In genomic region chr1:171226757-171227370, GRCh38 we compare ENCODE assay signal across 9 cellular contexts. TPM values are rescaled to one million over a fixed set of nuclear protein-coding genes. Genes with fewer than 3 reads are reported as not detected.
DNase-seq lines count a peak whose midpoint lies in the region; ATAC-seq and TF ChIP-seq lines count a peak whose summit lies in the region.
"Had no signal": no experiment of that assay in that cellular context is flagged by ENCODE, and none has a peak within 500 bp of the region (broad histone marks: within the 10 kb centered on the region; RNA-seq: fewer than 3 reads in every experiment).

No MANE protein-coding gene starts in this region.

- H3K27me3 ChIP-seq in OCI-LY3 (ENCODE audit: low read depth, low read length) (no peaks in the 10 kb centered on the region), mammary epithelial cell (ENCODE audit: insufficient read depth, low read length) (no peaks in the 10 kb centered on the region), upper lobe of right lung (no peaks in the 10 kb centered on the region)

- H3K9me3 Mint-ChIP-seq in stimulated activated naive CD8-positive, alpha-beta T cell treated with anti-CD3 and anti-CD28 coated beads, Interleukin-15, amount 100 ng/mL, for 72 hours: no peaks in the 10 kb centered on the region

- no TSS peak for BruUV-seq in mammary epithelial cell (replicated peaks; lab: Mats Ljungman, UMichigan)

- in situ Hi-C loops in mammary epithelial cell (cut with MboI; ENCODE audit: low sequenced_read_pairs in 2 of 2): no loop called here

- H3K4me1 ChIP-seq in OCI-LY3 (ENCODE audit: low read length) (peaks cover 24% of the 10 kb centered on the region), mammary epithelial cell (ENCODE audit: insufficient read depth, low read length) (peaks cover 20% of the 10 kb centered on the region), upper lobe of right lung (peaks cover 7% of the 10 kb centered on the region)

- intact Hi-C loops in mammary epithelial cell (cut with micrococcal nuclease): loop anchor here (1.0 to 5.0 kb wide), 6 partner anchors 53 to 1300 kb away; partner anchors contain the start of gene FMO4
- intact Hi-C loops in upper lobe of right lung (cut with DNase I): no loop called here

- CTCF ChIA-PET in mammary epithelial cell (lab: Charles Lee; ENCODE audit: low non-redundant PET): interaction anchor here (0.6 to 1.2 kb wide), 8 partner anchors 19 to 423 kb away, joined by 3 to 10 read pairs (median 4); partner anchors contain the start of gene FMO4

- peaks cover 4% of the 10 kb centered on the region; the same call in 1 of the 2 replicates for H3K79me2 ChIP-seq in OCI-LY3 (ENCODE audit: low read length)
- H3K79me2 ChIP-seq in mammary epithelial cell (ENCODE audit: insufficient read depth, low read length): no peaks in the 10 kb centered on the region

- H2AFZ ChIP-seq in OCI-LY3 (ENCODE audit: low read depth, low read length) (no peak overlapping the region), mammary epithelial cell (ENCODE audit: low read depth, low read length) (no peak overlapping the region)

- H3K27ac ChIP-seq in OCI-LY3 (ENCODE audit: low read length) (no peak overlapping the region), mammary epithelial cell (ENCODE audit: insufficient read depth, low read depth, low read length) (no peak overlapping the region), upper lobe of right lung (no peak overlapping the region)

- TF ChIP-seq CTCF in OCI-LY3 (IDR thresholded peaks at IDR 0.05; ENCODE audit: low read depth, low read length) (peak; percentile 93), mammary epithelial cell (conservative IDR thresholded peaks at IDR 0.05 in 1 of 2, IDR thresholded peaks at IDR 0.05 in 1 of 2; ENCODE audit: extremely low read depth in 1 of 2, insufficient read depth in 1 of 2, low read depth in 1 of 2, low read length in 2 of 2) (peak; percentile 53 to 86), upper lobe of right lung (IDR thresholded peaks at IDR 0.05) (peak; percentile 70)

- H3K27me3 Mint-ChIP-seq in stimulated activated naive CD8-positive, alpha-beta T cell treated with anti-CD3 and anti-CD28 coated beads, Interleukin-15, amount 100 ng/mL, for 72 hours: no peaks in the 10 kb centered on the region

- WGBS in mammary epithelial cell (ENCODE audit: low coverage, missing lambda C conversion rate): 55% methylated on average over 1 of the region's 1 CpG

- no peak overlapping the region for H3K27ac Mint-ChIP-seq in stimulated activated naive CD8-positive, alpha-beta T cell treated with anti-CD3 and anti-CD28 coated beads, Interleukin-15, amount 100 ng/mL, for 72 hours

- ATAC-seq in stimulated activated naive CD8-positive, alpha-beta T cell treated with anti-CD3 and anti-CD28 coated beads, Interleukin-15, amount 100 ng/mL, for 72 hours: peak; percentile 82
- no peak for ATAC-seq in stimulated activated naive CD8-positive, alpha-beta T cell treated with anti-CD3 and anti-CD28 coated beads, Interleukin-15, Interleukin-2, amounts not matched to agents 100 U/mL and 50 U/mL, for 24 hours
- ATAC-seq in upper lobe of right lung: peak; percentile 91

- no peaks in the 10 kb centered on the region for H3K9me3 ChIP-seq in OCI-LY3 (ENCODE audit: insufficient read depth, low read length)
- H3K9me3 ChIP-seq in mammary epithelial cell (replicated peaks; ENCODE audit: insufficient read depth, low read length): peaks cover 5% of the 10 kb centered on the region
- H3K9me3 ChIP-seq in upper lobe of right lung: no peaks in the 10 kb centered on the region

- H3K4me3 Mint-ChIP-seq in stimulated activated naive CD8-positive, alpha-beta T cell treated with anti-CD3 and anti-CD28 coated beads, Interleukin-15, amount 100 ng/mL, for 72 hours: no peak overlapping the region

- no peaks in the 10 kb centered on the region for H4K20me1 ChIP-seq in OCI-LY3 (ENCODE audit: insufficient read depth, low read length)
- no peaks in the 10 kb centered on the region for H4K20me1 ChIP-seq in mammary epithelial cell (ENCODE audit: insufficient read depth, low read length)

- DNase-seq in stimulated activated naive CD8-positive, alpha-beta T cell treated with anti-CD3 and anti-CD28 coated beads, Interleukin-15, amount 100 ng/mL, for 72 hours: peak in 1 of 2 donors; percentile 27
- no peak for DNase-seq in stimulated activated naive CD8-positive, alpha-beta T cell treated with anti-CD3 and anti-CD28 coated beads, Interleukin-15, Interleukin-2, amounts not matched to agents 100 U/mL and 50 U/mL, for 24 hours
- DNase-seq in H4 (ENCODE audit: low spot score) (peak; percentile 77), Kasumi-1 (lab: John Stamatoyannopoulos, UW) (peak; percentile 68 to 87), mammary epithelial cell (peak; percentile 55), kidney glomerular epithelial cell (lab: John Stamatoyannopoulos, UW) (peak; percentile 49), upper lobe of right lung (no peak)

- no peaks in the 10 kb centered on the region for H3K4me1 Mint-ChIP-seq in stimulated activated naive CD8-positive, alpha-beta T cell treated with anti-CD3 and anti-CD28 coated beads, Interleukin-15, amount 100 ng/mL, for 72 hours

- H3K4me3 ChIP-seq in OCI-LY3 (ENCODE audit: low read length) (no peak overlapping the region), mammary epithelial cell (replicated peaks in 1 of 3; ENCODE audit: insufficient read depth in 1 of 3, low read depth in 2 of 3, low read length in 3 of 3) (no peak overlapping the region), upper lobe of right lung (no peak overlapping the region)

- H3K36me3 ChIP-seq in OCI-LY3 (replicated peaks; ENCODE audit: low read depth, low read length) (peaks cover 21% of the 10 kb centered on the region), mammary epithelial cell (ENCODE audit: insufficient read depth, low read length) (no peaks in the 10 kb centered on the region), upper lobe of right lung (no peaks in the 10 kb centered on the region)

- no peak overlapping the region for H3K9ac ChIP-seq in OCI-LY3 (ENCODE audit: low read length)
- no peak overlapping the region for H3K9ac ChIP-seq in mammary epithelial cell (ENCODE audit: insufficient read depth, low read length)

- H3K4me2 ChIP-seq in OCI-LY3 (ENCODE audit: low read length) (no peak overlapping the region), mammary epithelial cell (ENCODE audit: insufficient read depth, low read depth, low read length) (no peak overlapping the region)

- dilution Hi-C loops in mammary epithelial cell (cut with HindIII; ENCODE audit: low sequenced_read_pairs): loop anchor here (5.0 kb wide), 1 partner anchor 55 kb away; no protein-coding TSS in a partner anchor

RNA-seq across cellular contexts. Expression of gene FMO1, which starts 21.4 kb away (rescaled TPM):
- total RNA-seq in H4 (2014; rRNA removed; shearing (Covaris generic)): 0.06 TPM in 1 of 2 replicates, not detected in the other
- total RNA-seq in mammary epithelial cell: under 1 TPM in 1 of 2 donors, not detected in 1; 0.67 TPM
- not detected for polyA plus RNA-seq in mammary epithelial cell
- not detected for polyA minus RNA-seq in mammary epithelial cell
- total RNA-seq in upper lobe of right lung: 1.3 TPM
- total RNA-seq: glomerular endothelial cell had no signal

RNA-seq across cellular contexts. Expression of gene FMO2, which starts 41.8 kb away (rescaled TPM):
- total RNA-seq in H4 (2014; rRNA removed; shearing (Covaris generic)): not detected in 2 replicates
- total RNA-seq in mammary epithelial cell: under 1 TPM in 1 of 2 donors, not detected in 1; 0.17 TPM
- polyA plus RNA-seq in mammary epithelial cell: not detected
- polyA minus RNA-seq in mammary epithelial cell: not detected
- total RNA-seq in upper lobe of right lung: 392 TPM
- total RNA-seq: glomerular endothelial cell had no signal

Comparison
In these comparisons a context has a peak if more than half of its experiments do, and no peak if none do; other contexts are left out.
1. DNase-seq: peak in H4 (single experiment), Kasumi-1 (2 of 2), mammary epithelial cell (single experiment) and kidney glomerular epithelial cell (single experiment); none in stimulated activated naive CD8-positive, alpha-beta T cell treated with anti-CD3 and anti-CD28 coated beads, Interleukin-15, Interleukin-2, amounts not matched to agents 100 U/mL and 50 U/mL, for 24 hours (single experiment) and upper lobe of right lung (single experiment).
2. RNA of gene FMO2, which starts 41.8 kb away (total RNA-seq): 392 TPM in upper lobe of right lung (single experiment); 0.17 TPM in mammary epithelial cell and not detected in H4; every median in the first group is over 100 times any median in the second.
3. Peak in every context shown above with its lines, with median percentiles within 50 percentile points of each other: CTCF ChIP-seq.